ENCODE assay signal across 1 cellular context in the genomic region with DNA sequence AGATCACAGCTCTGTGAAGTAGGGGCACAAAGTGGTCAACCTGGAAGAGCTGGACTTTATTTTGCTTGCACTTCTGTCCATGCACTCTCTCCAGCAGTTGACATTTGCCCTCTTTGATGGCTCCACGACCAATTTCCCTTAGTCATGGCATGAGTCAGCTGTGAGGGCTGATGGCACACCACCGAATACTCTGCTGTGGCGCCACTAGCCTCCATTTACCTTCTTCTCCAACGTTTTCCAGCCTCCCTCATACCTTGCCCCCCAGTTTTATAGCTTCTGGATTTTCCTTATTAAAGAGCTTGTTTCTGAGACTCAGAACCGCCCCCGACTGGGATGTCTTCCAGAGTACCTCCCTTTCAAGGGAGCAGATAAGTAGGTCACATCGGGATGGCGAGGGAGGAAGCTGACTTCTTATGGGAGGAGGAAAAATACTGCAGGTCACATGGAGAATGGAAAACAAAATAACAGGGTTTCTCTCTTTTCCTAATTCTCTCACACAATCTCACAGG.
TF ChIP-seq lines count a peak whose summit lies in the region.

No MANE protein-coding gene starts in this region.

TF ChIP-seq in HepG2, 621 proteins besides CTCF, POLR2A, EP300 and RAD21 (continued from another document and continues in another):
- TF ChIP-seq, protein P1, sequence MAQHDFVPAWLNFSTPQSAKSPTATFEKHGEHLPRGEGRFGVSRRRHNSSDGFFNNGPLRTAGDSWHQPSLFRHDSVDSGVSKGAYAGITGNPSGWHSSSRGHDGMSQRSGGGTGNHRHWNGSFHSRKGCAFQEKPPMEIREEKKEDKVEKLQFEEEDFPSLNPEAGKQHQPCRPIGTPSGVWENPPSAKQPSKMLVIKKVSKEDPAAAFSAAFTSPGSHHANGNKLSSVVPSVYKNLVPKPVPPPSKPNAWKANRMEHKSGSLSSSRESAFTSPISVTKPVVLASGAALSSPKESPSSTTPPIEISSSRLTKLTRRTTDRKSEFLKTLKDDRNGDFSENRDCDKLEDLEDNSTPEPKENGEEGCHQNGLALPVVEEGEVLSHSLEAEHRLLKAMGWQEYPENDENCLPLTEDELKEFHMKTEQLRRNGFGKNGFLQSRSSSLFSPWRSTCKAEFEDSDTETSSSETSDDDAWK (CRISPR knock-in tag; IDR thresholded peaks at IDR 0.05) = no peak
- TF ChIP-seq, protein P2, sequence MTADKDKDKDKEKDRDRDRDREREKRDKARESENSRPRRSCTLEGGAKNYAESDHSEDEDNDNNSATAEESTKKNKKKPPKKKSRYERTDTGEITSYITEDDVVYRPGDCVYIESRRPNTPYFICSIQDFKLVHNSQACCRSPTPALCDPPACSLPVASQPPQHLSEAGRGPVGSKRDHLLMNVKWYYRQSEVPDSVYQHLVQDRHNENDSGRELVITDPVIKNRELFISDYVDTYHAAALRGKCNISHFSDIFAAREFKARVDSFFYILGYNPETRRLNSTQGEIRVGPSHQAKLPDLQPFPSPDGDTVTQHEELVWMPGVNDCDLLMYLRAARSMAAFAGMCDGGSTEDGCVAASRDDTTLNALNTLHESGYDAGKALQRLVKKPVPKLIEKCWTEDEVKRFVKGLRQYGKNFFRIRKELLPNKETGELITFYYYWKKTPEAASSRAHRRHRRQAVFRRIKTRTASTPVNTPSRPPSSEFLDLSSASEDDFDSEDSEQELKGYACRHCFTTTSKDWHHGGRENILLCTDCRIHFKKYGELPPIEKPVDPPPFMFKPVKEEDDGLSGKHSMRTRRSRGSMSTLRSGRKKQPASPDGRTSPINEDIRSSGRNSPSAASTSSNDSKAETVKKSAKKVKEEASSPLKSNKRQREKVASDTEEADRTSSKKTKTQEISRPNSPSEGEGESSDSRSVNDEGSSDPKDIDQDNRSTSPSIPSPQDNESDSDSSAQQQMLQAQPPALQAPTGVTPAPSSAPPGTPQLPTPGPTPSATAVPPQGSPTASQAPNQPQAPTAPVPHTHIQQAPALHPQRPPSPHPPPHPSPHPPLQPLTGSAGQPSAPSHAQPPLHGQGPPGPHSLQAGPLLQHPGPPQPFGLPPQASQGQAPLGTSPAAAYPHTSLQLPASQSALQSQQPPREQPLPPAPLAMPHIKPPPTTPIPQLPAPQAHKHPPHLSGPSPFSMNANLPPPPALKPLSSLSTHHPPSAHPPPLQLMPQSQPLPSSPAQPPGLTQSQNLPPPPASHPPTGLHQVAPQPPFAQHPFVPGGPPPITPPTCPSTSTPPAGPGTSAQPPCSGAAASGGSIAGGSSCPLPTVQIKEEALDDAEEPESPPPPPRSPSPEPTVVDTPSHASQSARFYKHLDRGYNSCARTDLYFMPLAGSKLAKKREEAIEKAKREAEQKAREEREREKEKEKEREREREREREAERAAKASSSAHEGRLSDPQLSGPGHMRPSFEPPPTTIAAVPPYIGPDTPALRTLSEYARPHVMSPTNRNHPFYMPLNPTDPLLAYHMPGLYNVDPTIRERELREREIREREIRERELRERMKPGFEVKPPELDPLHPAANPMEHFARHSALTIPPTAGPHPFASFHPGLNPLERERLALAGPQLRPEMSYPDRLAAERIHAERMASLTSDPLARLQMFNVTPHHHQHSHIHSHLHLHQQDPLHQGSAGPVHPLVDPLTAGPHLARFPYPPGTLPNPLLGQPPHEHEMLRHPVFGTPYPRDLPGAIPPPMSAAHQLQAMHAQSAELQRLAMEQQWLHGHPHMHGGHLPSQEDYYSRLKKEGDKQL (CRISPR knock-in tag; IDR thresholded peaks at IDR 0.05; ENCODE audit: low read depth) = no peak
- TF ChIP-seq ZNF552 (CRISPR knock-in tag; IDR thresholded peaks at IDR 0.05; ENCODE audit: borderline replicate concordance) (no peak), NFIB (CRISPR knock-in tag; IDR thresholded peaks at IDR 0.05; ENCODE audit: borderline replicate concordance) (no peak), ZNF501 (CRISPR knock-in tag; IDR thresholded peaks at IDR 0.05) (no peak), ZNF850 (CRISPR knock-in tag; conservative IDR thresholded peaks at IDR 0.05) (no peak), IKZF1 (IDR thresholded peaks at IDR 0.05) (no peak), ZNF564 (CRISPR knock-in tag; IDR thresholded peaks at IDR 0.05) (no peak), ZFYVE20 (CRISPR knock-in tag; IDR thresholded peaks at IDR 0.05; ENCODE audit: borderline replicate concordance, low read depth) (no peak), SMC3 (IDR thresholded peaks at IDR 0.05; ENCODE audit: low read length) (no peak), ZNF563 (CRISPR knock-in tag; IDR thresholded peaks at IDR 0.05) (no peak), ZNF530 (CRISPR knock-in tag; IDR thresholded peaks at IDR 0.05; ENCODE audit: low read depth) (no peak), HOXA3 (CRISPR knock-in tag; IDR thresholded peaks at IDR 0.05) (peak; percentile 70; the same call in 1 of the 2 replicates), ZNF33B (CRISPR knock-in tag; IDR thresholded peaks at IDR 0.05) (no peak), ZNF350 (CRISPR knock-in tag; IDR thresholded peaks at IDR 0.05; ENCODE audit: borderline replicate concordance, low read depth) (no peak), SIN3B (IDR thresholded peaks at IDR 0.05; ENCODE audit: low read length) (no peak), ZNF136 (CRISPR knock-in tag; IDR thresholded peaks at IDR 0.05; ENCODE audit: low read depth) (no peak), KAT8 (CRISPR knock-in tag; IDR thresholded peaks at IDR 0.05) (peak; percentile 80), GATAD2A (CRISPR knock-in tag; IDR thresholded peaks at IDR 0.05) (peak; percentile 83), ZNF619 (CRISPR knock-in tag; IDR thresholded peaks at IDR 0.05) (no peak), ZBTB1 (CRISPR knock-in tag; IDR thresholded peaks at IDR 0.05; ENCODE audit: borderline replicate concordance) (no peak), ZNF652 (CRISPR knock-in tag; IDR thresholded peaks at IDR 0.05; ENCODE audit: borderline replicate concordance, low read depth) (no peak; the same call in 1 of the 2 replicates), MLLT10 (CRISPR knock-in tag; IDR thresholded peaks at IDR 0.05) (no peak), ZNF124 (CRISPR knock-in tag; IDR thresholded peaks at IDR 0.05) (no peak), GLI4 (CRISPR knock-in tag; IDR thresholded peaks at IDR 0.05; ENCODE audit: borderline replicate concordance) (no peak), JDP2 (CRISPR knock-in tag; IDR thresholded peaks at IDR 0.05; ENCODE audit: borderline replicate concordance) (no peak), NBN (conservative IDR thresholded peaks at IDR 0.05) (no peak), HOXA9 (CRISPR knock-in tag; IDR thresholded peaks at IDR 0.05; ENCODE audit: borderline replicate concordance) (no peak)
- TF ChIP-seq, protein P3, sequence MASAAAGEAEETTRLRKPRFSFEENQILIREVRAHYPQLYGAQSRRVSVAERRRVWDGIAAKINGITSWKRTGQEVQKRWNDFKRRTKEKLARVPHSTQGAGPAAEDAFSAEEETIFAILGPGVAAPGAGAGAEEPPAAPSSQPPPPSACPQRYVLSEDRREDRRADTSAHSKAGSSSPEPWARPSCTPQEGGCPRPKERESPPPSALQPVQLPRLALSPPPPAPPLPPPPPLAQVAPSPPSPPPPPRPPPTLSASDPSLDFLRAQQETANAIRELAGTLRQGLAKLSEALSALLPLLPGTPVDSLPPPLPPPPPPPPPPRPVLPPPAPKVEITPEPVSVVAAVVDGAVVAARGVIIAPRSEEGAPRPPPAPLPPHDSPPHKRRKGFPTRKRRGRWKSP (CRISPR knock-in tag; IDR thresholded peaks at IDR 0.05) = no peak
- TF ChIP-seq, protein P4, sequence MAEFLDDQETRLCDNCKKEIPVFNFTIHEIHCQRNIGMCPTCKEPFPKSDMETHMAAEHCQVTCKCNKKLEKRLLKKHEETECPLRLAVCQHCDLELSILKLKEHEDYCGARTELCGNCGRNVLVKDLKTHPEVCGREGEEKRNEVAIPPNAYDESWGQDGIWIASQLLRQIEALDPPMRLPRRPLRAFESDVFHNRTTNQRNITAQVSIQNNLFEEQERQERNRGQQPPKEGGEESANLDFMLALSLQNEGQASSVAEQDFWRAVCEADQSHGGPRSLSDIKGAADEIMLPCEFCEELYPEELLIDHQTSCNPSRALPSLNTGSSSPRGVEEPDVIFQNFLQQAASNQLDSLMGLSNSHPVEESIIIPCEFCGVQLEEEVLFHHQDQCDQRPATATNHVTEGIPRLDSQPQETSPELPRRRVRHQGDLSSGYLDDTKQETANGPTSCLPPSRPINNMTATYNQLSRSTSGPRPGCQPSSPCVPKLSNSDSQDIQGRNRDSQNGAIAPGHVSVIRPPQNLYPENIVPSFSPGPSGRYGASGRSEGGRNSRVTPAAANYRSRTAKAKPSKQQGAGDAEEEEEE (CRISPR knock-in tag; IDR thresholded peaks at IDR 0.05; ENCODE audit: borderline replicate concordance) = no peak
- TF ChIP-seq, protein P5, sequence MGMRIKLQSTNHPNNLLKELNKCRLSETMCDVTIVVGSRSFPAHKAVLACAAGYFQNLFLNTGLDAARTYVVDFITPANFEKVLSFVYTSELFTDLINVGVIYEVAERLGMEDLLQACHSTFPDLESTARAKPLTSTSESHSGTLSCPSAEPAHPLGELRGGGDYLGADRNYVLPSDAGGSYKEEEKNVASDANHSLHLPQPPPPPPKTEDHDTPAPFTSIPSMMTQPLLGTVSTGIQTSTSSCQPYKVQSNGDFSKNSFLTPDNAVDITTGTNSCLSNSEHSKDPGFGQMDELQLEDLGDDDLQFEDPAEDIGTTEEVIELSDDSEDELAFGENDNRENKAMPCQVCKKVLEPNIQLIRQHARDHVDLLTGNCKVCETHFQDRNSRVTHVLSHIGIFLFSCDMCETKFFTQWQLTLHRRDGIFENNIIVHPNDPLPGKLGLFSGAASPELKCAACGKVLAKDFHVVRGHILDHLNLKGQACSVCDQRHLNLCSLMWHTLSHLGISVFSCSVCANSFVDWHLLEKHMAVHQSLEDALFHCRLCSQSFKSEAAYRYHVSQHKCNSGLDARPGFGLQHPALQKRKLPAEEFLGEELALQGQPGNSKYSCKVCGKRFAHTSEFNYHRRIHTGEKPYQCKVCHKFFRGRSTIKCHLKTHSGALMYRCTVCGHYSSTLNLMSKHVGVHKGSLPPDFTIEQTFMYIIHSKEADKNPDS (CRISPR knock-in tag; IDR thresholded peaks at IDR 0.05) = no peak
- TF ChIP-seq, protein P6, sequence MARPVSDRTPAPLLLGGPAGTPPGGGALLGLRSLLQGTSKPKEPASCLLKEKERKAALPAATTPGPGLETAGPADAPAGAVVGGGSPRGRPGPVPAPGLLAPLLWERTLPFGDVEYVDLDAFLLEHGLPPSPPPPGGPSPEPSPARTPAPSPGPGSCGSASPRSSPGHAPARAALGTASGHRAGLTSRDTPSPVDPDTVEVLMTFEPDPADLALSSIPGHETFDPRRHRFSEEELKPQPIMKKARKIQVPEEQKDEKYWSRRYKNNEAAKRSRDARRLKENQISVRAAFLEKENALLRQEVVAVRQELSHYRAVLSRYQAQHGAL (CRISPR knock-in tag; IDR thresholded peaks at IDR 0.05; ENCODE audit: not compliant biosample characterization) = no peak
- TF ChIP-seq, protein P7, sequence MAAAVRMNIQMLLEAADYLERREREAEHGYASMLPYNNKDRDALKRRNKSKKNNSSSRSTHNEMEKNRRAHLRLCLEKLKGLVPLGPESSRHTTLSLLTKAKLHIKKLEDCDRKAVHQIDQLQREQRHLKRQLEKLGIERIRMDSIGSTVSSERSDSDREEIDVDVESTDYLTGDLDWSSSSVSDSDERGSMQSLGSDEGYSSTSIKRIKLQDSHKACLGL (CRISPR knock-in tag; IDR thresholded peaks at IDR 0.05) = no peak
- TF ChIP-seq, protein P8, sequence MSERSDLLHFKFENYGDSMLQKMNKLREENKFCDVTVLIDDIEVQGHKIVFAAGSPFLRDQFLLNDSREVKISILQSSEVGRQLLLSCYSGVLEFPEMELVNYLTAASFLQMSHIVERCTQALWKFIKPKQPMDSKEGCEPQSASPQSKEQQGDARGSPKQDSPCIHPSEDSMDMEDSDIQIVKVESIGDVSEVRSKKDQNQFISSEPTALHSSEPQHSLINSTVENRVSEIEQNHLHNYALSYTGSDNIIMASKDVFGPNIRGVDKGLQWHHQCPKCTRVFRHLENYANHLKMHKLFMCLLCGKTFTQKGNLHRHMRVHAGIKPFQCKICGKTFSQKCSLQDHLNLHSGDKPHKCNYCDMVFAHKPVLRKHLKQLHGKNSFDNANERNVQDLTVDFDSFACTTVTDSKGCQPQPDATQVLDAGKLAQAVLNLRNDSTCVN (CRISPR knock-in tag; IDR thresholded peaks at IDR 0.05; ENCODE audit: borderline replicate concordance) = no peak
- TF ChIP-seq, protein P9, sequence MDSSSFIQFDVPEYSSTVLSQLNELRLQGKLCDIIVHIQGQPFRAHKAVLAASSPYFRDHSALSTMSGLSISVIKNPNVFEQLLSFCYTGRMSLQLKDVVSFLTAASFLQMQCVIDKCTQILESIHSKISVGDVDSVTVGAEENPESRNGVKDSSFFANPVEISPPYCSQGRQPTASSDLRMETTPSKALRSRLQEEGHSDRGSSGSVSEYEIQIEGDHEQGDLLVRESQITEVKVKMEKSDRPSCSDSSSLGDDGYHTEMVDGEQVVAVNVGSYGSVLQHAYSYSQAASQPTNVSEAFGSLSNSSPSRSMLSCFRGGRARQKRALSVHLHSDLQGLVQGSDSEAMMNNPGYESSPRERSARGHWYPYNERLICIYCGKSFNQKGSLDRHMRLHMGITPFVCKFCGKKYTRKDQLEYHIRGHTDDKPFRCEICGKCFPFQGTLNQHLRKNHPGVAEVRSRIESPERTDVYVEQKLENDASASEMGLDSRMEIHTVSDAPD (CRISPR knock-in tag; IDR thresholded peaks at IDR 0.05) = no peak
- TF ChIP-seq, protein P10, sequence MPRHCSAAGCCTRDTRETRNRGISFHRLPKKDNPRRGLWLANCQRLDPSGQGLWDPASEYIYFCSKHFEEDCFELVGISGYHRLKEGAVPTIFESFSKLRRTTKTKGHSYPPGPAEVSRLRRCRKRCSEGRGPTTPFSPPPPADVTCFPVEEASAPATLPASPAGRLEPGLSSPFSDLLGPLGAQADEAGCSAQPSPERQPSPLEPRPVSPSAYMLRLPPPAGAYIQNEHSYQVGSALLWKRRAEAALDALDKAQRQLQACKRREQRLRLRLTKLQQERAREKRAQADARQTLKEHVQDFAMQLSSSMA (CRISPR knock-in tag; IDR thresholded peaks at IDR 0.05) = no peak
- TF ChIP-seq, protein P11, sequence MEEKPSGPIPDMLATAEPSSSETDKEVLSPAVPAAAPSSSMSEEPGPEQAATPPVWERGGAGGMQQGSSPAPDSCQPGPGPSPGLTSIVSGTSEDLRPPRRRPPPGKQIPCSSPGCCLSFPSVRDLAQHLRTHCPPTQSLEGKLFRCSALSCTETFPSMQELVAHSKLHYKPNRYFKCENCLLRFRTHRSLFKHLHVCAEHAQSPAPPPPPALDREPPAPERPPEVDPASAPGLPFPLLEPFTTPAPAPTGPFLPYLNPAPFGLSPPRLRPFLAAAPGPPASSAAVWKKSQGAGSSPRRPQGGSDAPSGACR (CRISPR knock-in tag; IDR thresholded peaks at IDR 0.05) = 0 out of 2 replicates have a peak, but pooled peaks have one; percentile 40
- TF ChIP-seq, protein P12, sequence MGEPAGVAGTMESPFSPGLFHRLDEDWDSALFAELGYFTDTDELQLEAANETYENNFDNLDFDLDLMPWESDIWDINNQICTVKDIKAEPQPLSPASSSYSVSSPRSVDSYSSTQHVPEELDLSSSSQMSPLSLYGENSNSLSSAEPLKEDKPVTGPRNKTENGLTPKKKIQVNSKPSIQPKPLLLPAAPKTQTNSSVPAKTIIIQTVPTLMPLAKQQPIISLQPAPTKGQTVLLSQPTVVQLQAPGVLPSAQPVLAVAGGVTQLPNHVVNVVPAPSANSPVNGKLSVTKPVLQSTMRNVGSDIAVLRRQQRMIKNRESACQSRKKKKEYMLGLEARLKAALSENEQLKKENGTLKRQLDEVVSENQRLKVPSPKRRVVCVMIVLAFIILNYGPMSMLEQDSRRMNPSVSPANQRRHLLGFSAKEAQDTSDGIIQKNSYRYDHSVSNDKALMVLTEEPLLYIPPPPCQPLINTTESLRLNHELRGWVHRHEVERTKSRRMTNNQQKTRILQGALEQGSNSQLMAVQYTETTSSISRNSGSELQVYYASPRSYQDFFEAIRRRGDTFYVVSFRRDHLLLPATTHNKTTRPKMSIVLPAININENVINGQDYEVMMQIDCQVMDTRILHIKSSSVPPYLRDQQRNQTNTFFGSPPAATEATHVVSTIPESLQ (CRISPR knock-in tag; conservative IDR thresholded peaks at IDR 0.05) = no peak
